In genomic region chr1:28983509-28984310, GRCh38 we compare ENCODE assay signal across 1 cellular context.
A peak's percentile ranks its signal among the peaks of the same experiment; 100 is the strongest.
TF ChIP-seq lines count a peak whose summit lies in the region.

No MANE protein-coding gene starts in this region.

TF ChIP-seq in HepG2, 621 proteins besides CTCF, POLR2A, EP300 and RAD21 (continued from another document and continues in another):
- TF ChIP-seq ZNF691 (CRISPR knock-in tag; IDR thresholded peaks at IDR 0.05; ENCODE audit: borderline replicate concordance, low read depth) (peak; percentile 98), ZNF446 (CRISPR knock-in tag; IDR thresholded peaks at IDR 0.05) (no peak), ZNF337 (CRISPR knock-in tag; IDR thresholded peaks at IDR 0.05; ENCODE audit: borderline replicate concordance, low read depth) (no peak), MXD3 (CRISPR knock-in tag; IDR thresholded peaks at IDR 0.05) (no peak), REST (IDR thresholded peaks at IDR 0.05; ENCODE audit: borderline replicate concordance in 1 of 2, low read depth in 1 of 2, low read length in 2 of 2) (no peak), ZNF572 (CRISPR knock-in tag; IDR thresholded peaks at IDR 0.05) (no peak), ZSCAN25 (CRISPR knock-in tag; IDR thresholded peaks at IDR 0.05) (peak; percentile 28; the same call in 1 of the 2 replicates), ZNF556 (CRISPR knock-in tag; IDR thresholded peaks at IDR 0.05; ENCODE audit: borderline replicate concordance) (no peak), HOXA7 (CRISPR knock-in tag; IDR thresholded peaks at IDR 0.05) (no peak), SKI (IDR thresholded peaks at IDR 0.05; ENCODE audit: partially characterized antibody) (no peak), MTA1 (CRISPR knock-in tag; IDR thresholded peaks at IDR 0.05; ENCODE audit: borderline replicate concordance) (peak; percentile 52; the same call in 1 of the 2 replicates), PHF21A (CRISPR knock-in tag; IDR thresholded peaks at IDR 0.05) (no peak), ESRRA (CRISPR knock-in tag; IDR thresholded peaks at IDR 0.05; ENCODE audit: low read depth) (no peak), POGK (CRISPR knock-in tag; conservative IDR thresholded peaks at IDR 0.05) (no peak), E2F5 (CRISPR knock-in tag; conservative IDR thresholded peaks at IDR 0.05) (no peak), MIER3 (CRISPR knock-in tag; IDR thresholded peaks at IDR 0.05; ENCODE audit: borderline replicate concordance) (no peak; the same call in 1 of the 2 replicates), NCOA5 (CRISPR knock-in tag; IDR thresholded peaks at IDR 0.05) (no peak), HHEX (CRISPR knock-in tag; IDR thresholded peaks at IDR 0.05) (no peak), ZNF432 (CRISPR knock-in tag; IDR thresholded peaks at IDR 0.05; ENCODE audit: borderline replicate concordance) (no peak), E2F1 (CRISPR knock-in tag; IDR thresholded peaks at IDR 0.05) (no peak), ZNF841 (CRISPR knock-in tag; IDR thresholded peaks at IDR 0.05; ENCODE audit: borderline replicate concordance) (no peak), TCF7L2 (IDR thresholded peaks at IDR 0.05; ENCODE audit: low read depth, low read length) (no peak), ZNF10 (CRISPR knock-in tag; IDR thresholded peaks at IDR 0.05; ENCODE audit: borderline replicate concordance, low read depth) (no peak), PRMT3 (CRISPR knock-in tag; IDR thresholded peaks at IDR 0.05; ENCODE audit: borderline replicate concordance, low read depth) (no peak), TFE3 (CRISPR knock-in tag; IDR thresholded peaks at IDR 0.05) (no peak), ZNF570 (CRISPR knock-in tag; IDR thresholded peaks at IDR 0.05; ENCODE audit: borderline replicate concordance) (no peak), FOXO1 (CRISPR knock-in tag; IDR thresholded peaks at IDR 0.05) (peak; percentile 62), ZNF205 (CRISPR knock-in tag; IDR thresholded peaks at IDR 0.05) (no peak), HDAC2 (CRISPR knock-in tag; IDR thresholded peaks at IDR 0.05) (peak; percentile 50; the same call in 1 of the 2 replicates), ZNF607 (CRISPR knock-in tag; IDR thresholded peaks at IDR 0.05; ENCODE audit: borderline replicate concordance) (no peak; the same call in 1 of the 2 replicates), ZNF563 (CRISPR knock-in tag; IDR thresholded peaks at IDR 0.05) (no peak), SRF (IDR thresholded peaks at IDR 0.05; ENCODE audit: low read depth, low read length) (no peak), TARDBP (CRISPR knock-in tag; IDR thresholded peaks at IDR 0.05) (peak; percentile 56; the same call in 1 of the 2 replicates), GABPB1 (CRISPR knock-in tag; IDR thresholded peaks at IDR 0.05) (no peak; the same call in 1 of the 2 replicates), MZF1 (CRISPR knock-in tag; IDR thresholded peaks at IDR 0.05; ENCODE audit: borderline replicate concordance) (no peak), CC2D1A (CRISPR knock-in tag; IDR thresholded peaks at IDR 0.05) (no peak), REPIN1 (CRISPR knock-in tag; IDR thresholded peaks at IDR 0.05; ENCODE audit: borderline replicate concordance, low read depth) (peak; percentile 76; the same call in 1 of the 2 replicates), ZNF781 (CRISPR knock-in tag; IDR thresholded peaks at IDR 0.05; ENCODE audit: borderline replicate concordance, not compliant biosample characterization) (no peak), CCAR2 (optimal IDR thresholded peaks at IDR 0.05; ENCODE audit: low read depth, low read length) (no peak), NAIF1 (CRISPR knock-in tag; IDR thresholded peaks at IDR 0.05; ENCODE audit: borderline replicate concordance) (no peak), CENPBD1 (CRISPR knock-in tag; IDR thresholded peaks at IDR 0.05; ENCODE audit: borderline replicate concordance, low read depth) (no peak), SRY (CRISPR knock-in tag; IDR thresholded peaks at IDR 0.05) (no peak), ZNF333 (CRISPR knock-in tag; IDR thresholded peaks at IDR 0.05; ENCODE audit: borderline replicate concordance) (no peak), TEAD3 (CRISPR knock-in tag; optimal IDR thresholded peaks at IDR 0.05; ENCODE audit: borderline replicate concordance) (peak; percentile 66), ZNF891 (CRISPR knock-in tag; IDR thresholded peaks at IDR 0.05) (peak; percentile 56; the same call in 1 of the 2 replicates), ZBTB7A (CRISPR knock-in tag; IDR thresholded peaks at IDR 0.05) (no peak), PITX1 (CRISPR knock-in tag; IDR thresholded peaks at IDR 0.05) (no peak), ZSCAN22 (CRISPR knock-in tag; IDR thresholded peaks at IDR 0.05) (no peak), EHMT2 (IDR thresholded peaks at IDR 0.05; ENCODE audit: borderline replicate concordance, low read depth, low read length) (no peak), ZNF451 (CRISPR knock-in tag; IDR thresholded peaks at IDR 0.05) (0 out of 2 replicates have a peak, but pooled peaks have one; percentile 56), ARID5B (CRISPR knock-in tag; IDR thresholded peaks at IDR 0.05) (no peak; the same call in 1 of the 2 replicates), GRHL1 (CRISPR knock-in tag; conservative IDR thresholded peaks at IDR 0.05) (no peak), SP1 (IDR thresholded peaks at IDR 0.05) (no peak), SP1 (CRISPR knock-in tag; IDR thresholded peaks at IDR 0.05) (no peak), TOE1 (CRISPR knock-in tag; IDR thresholded peaks at IDR 0.05) (no peak), ATF7 (IDR thresholded peaks at IDR 0.05) (no peak), ATF7 (CRISPR knock-in tag; IDR thresholded peaks at IDR 0.05) (no peak)
